In the genomic region with DNA sequence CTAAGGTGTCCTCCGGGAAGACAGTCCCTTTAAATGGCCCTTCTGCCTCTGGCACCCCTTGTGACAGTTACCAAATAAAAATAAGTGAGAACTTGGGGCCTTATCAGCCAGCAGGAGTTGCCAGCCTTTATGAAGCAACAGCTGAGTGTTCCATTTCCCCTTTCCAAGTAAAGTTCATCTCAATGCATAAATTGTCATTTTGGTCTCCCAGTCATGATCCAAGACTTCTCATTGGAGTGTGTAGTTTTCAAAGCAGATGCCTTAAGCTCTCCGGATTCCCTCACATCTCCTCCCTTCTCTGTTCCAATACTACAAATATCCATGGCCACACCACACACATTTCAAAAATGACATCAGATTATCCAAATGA, we compare ENCODE assay signal across 13 cellular contexts. TPM values are rescaled to one million over a fixed set of nuclear protein-coding genes. Genes with fewer than 3 reads are reported as not detected.
DNase-seq lines count a peak whose midpoint lies in the region; FAIRE-seq and TF ChIP-seq lines count a peak whose summit lies in the region.
"Had no signal": no experiment of that assay in that cellular context is flagged by ENCODE, and none has a peak within 500 bp of the region (broad histone marks: within the 10 kb centered on the region; RNA-seq: fewer than 3 reads in every experiment).

No MANE protein-coding gene starts in this region.

- no peaks in the 10 kb centered on the region for H3K36me3 ChIP-seq in HUES6 (ENCODE audit: control insufficient read depth, insufficient read depth, low read length)
- H3K36me3 ChIP-seq in mesodermal cell (ENCODE audit: control insufficient read depth, insufficient read depth, low read length), result no peaks in the 10 kb centered on the region
- H3K36me3 ChIP-seq: heart right ventricle had no signal

- H3K27ac ChIP-seq in C4-2B, result peak overlapping the region; percentile 98
- H3K27ac ChIP-seq in HUES6 (ENCODE audit: low read depth, low read length), result no peak overlapping the region; the same call in 1 of the 2 replicates
- H3K27ac ChIP-seq in VCaP, result peak overlapping the region; percentile 96
- no peak overlapping the region for H3K27ac ChIP-seq in mesodermal cell (ENCODE audit: low read depth, low read length, severe bottlenecking)

- peak overlapping the region; percentile 83 for H3K9ac ChIP-seq in HUES6 (ENCODE audit: low read length)

- peaks cover 50% of the 10 kb centered on the region for H3K27me3 ChIP-seq in HUES6 (ENCODE audit: control insufficient read depth, insufficient read depth, low read length)

- peak overlapping the region; percentile 97 for H3K4me3 ChIP-seq in HUES6 (ENCODE audit: low read depth, low read length)
- peak overlapping the region; percentile 81 for H3K4me3 ChIP-seq in mesodermal cell (ENCODE audit: extremely low read depth, insufficient read depth, low read length, poor library complexity, severe bottlenecking)

- 10 to 33% methylated on average over 1 to 2 of the region's 2 CpGs for WGBS in mesodermal cell (ENCODE audit: insufficient coverage in 2 of 2), 2 experiments

- no peak for FAIRE-seq in RCC 7860 (lab: Jason Lieb, UNC)
- FAIRE-seq: bronchial epithelial cell had no signal

- TF ChIP-seq CTCF in C4-2B (conservative IDR thresholded peaks at IDR 0.05) (no peak), VCaP (conservative IDR thresholded peaks at IDR 0.05) (no peak)

- H3K4me1 ChIP-seq in HUES6 (ENCODE audit: control insufficient read depth, insufficient read depth, low read length), result peaks cover 42% of the 10 kb centered on the region
- H3K4me1 ChIP-seq in mesodermal cell (ENCODE audit: control insufficient read depth, insufficient read depth, low read length, poor library complexity, severe bottlenecking), result peaks cover 20% of the 10 kb centered on the region

- DNase-seq in NCI-H1048 (lab: John Stamatoyannopoulos, UW), result no peak
- no peak for DNase-seq in GDM1 (lab: John Stamatoyannopoulos, UW)
- DNase-seq in foreskin melanocyte, result no peak
- no peak for DNase-seq in RCC 7860 (ENCODE audit: low spot score)
- DNase-seq: activated B cell treated with CpG ODN at 0.5 μM for 24 hours; heart right ventricle; NCI-H2029 treated with DMSO at 0.1 percent for 48 hours; stimulated activated CD8-positive, alpha-beta memory T cell treated with anti-CD3 and anti-CD28 coated beads, Interleukin-4, amount 100 ng/mL, for 48 hours had no signal

- H3K9me3 ChIP-seq in HUES6 (ENCODE audit: control insufficient read depth, insufficient read depth, low read depth, low read length) (no peaks in the 10 kb centered on the region), mesodermal cell (ENCODE audit: control insufficient read depth, low read length) (no peaks in the 10 kb centered on the region)
- H3K9me3 ChIP-seq: heart right ventricle had no signal

RNA-seq across cellular contexts. Expression of a gene that starts 4.0 kb away (rescaled TPM):
- polyA plus RNA-seq in mesodermal cell (2013, experiment 1 of 2), result 18.2 TPM
- polyA plus RNA-seq in mesodermal cell (2013, experiment 2 of 2), result 15.8 TPM

Comparison
In these comparisons a context has a peak if more than half of its experiments do, and no peak if none do; other contexts are left out.
1. H3K27ac ChIP-seq: peak in C4-2B (single experiment) and VCaP (single experiment); none in HUES6 (single experiment) and mesodermal cell (single experiment).